8 cellular contexts compared by ENCODE assay signal in genomic region chr4:972651-973424, GRCh38. TPM values are rescaled to one million over a fixed set of nuclear protein-coding genes. Genes with fewer than 3 reads are reported as not detected.
DNase-seq lines count a peak whose midpoint lies in the region; ATAC-seq, FAIRE-seq and TF ChIP-seq lines count a peak whose summit lies in the region.

No MANE protein-coding gene starts in this region.

- POLR2A ChIA-PET in GM12878 (lab: Charles Lee), result interaction anchor here (0.9 to 1.7 kb wide), 3 partner anchors 14 to 38 kb away, joined by 3 to 4 read pairs (median 3); partner anchors contain the start of gene IDUA

- no peaks in the 10 kb centered on the region for H3K27me3 Mint-ChIP-seq in T-helper 17 cell

- peak overlapping the region; percentile 51 for H2AFZ ChIP-seq in GM12878 (ENCODE audit: control insufficient read depth, low read depth, low read length)

- H3K79me2 ChIP-seq in GM12878 (ENCODE audit: control insufficient read depth, insufficient read depth, low read length), result no peaks in the 10 kb centered on the region

- 5% methylated on average over 44 of the region's 65 CpGs for whole genome bisulfite sequencing in GM12878 (ENCODE audit: insufficient coverage, insufficient replicate concordance, low lambda C conversion rate, missing lambda C conversion rate)

- CTCF ChIA-PET in GM12878 (lab: Yijun Ruan, JAX), result no interaction called here

- DNase-seq in T-helper 17 cell (peak; percentile 34 to 52 (median 52)), GM12878 (ENCODE audit: low read depth, low spot score) (no peak), left kidney (ENCODE audit: low read depth, low spot score) (peak; percentile 63), DMS79 (lab: John Stamatoyannopoulos, UW) (no peak), G401 (ENCODE audit: low spot score) (no peak)
- DNase-seq in stimulated activated CD4-positive, alpha-beta T cell treated with anti-CD3 and anti-CD28 coated beads, TNF-alpha, amount 100 ng/mL, for 24 hours (ENCODE audit: low read depth in 3 of 3), result peak in 2 of 3 experiments; percentile 19 to 51

- TF ChIP-seq CTCF in GM12878 (IDR thresholded peaks at IDR 0.05 in 2 of 3, conservative IDR thresholded peaks at IDR 0.05 in 1 of 3; ENCODE audit: control insufficient read depth in 2 of 3, extremely low read depth in 1 of 3, insufficient read depth in 1 of 3, low read depth in 3 of 3, low read length in 3 of 3), result no peak

- H4K20me1 ChIP-seq in GM12878 (ENCODE audit: control insufficient read depth, insufficient read depth), result no peaks in the 10 kb centered on the region

- peak overlapping the region; percentile 60 for H3K4me3 Mint-ChIP-seq in T-helper 17 cell

- no peaks in the 10 kb centered on the region for H3K36me3 ChIP-seq in GM12878 (ENCODE audit: control insufficient read depth in 2 of 2, insufficient read depth in 2 of 2, low read length in 1 of 2)

- peaks cover 6% of the 10 kb centered on the region for H3K4me1 Mint-ChIP-seq in T-helper 17 cell

- peak overlapping the region; percentile 56; the same call in 1 of the 2 replicates for H3K9ac ChIP-seq in GM12878 (ENCODE audit: control insufficient read depth, insufficient read depth, low read length)

- peak overlapping the region; percentile 75 for H3K4me3 ChIP-seq in GM12878

- in situ Hi-C loops in GM12878 (cut with MboI), result no loop called here
- in situ Hi-C loops in G401 (cut with HindIII; ENCODE audit: low sequenced_read_pairs), result loop anchor here (5.0 to 10.0 kb wide), 2 partner anchors 41 to 62 kb away; partner anchors contain the start of genes GAK and TMEM175

- ATAC-seq in GM18511 (IDR thresholded peaks at IDR 0.05; ENCODE audit: unreplicated experiment) (peak; percentile 59), HG02943 (IDR thresholded peaks at IDR 0.05; ENCODE audit: low read depth, unreplicated experiment) (peak; percentile 33), T-helper 17 cell (peak; percentile 61), GM12878 (peak; percentile 65)

- BruUV-seq in GM12878 (replicated peaks; lab: Mats Ljungman, UMichigan), result no TSS peak

- no peak for TF ChIP-seq POLR2A in GM12878 (IDR thresholded peaks at IDR 0.05; ENCODE audit: low read depth, low read length)

- no peak for TF ChIP-seq EP300 in GM12878 (IDR thresholded peaks at IDR 0.05; ENCODE audit: borderline replicate concordance in 1 of 2, control insufficient read depth in 1 of 2, low read depth in 2 of 2, low read length in 2 of 2)

- H3K4me1 ChIP-seq in GM12878 (ENCODE audit: control insufficient read depth, insufficient read depth, low read length), result peaks cover 5% of the 10 kb centered on the region; the same call in 1 of the 2 replicates

- no peak overlapping the region for H3K27ac Mint-ChIP-seq in T-helper 17 cell

- SMC1A ChIA-PET in GM12878 (lab: Charles Lee; ENCODE audit: uncharacterized antibody, unreplicated experiment), result no interaction called here

- RAD21 ChIA-PET in GM12878 (lab: Charles Lee; ENCODE audit: unreplicated experiment), result no interaction called here

- intact Hi-C loops in GM12878 (cut with micrococcal nuclease; ENCODE audit: unreplicated experiment), result loop anchor here (5.0 kb wide), 1 partner anchor 36 kb away; no protein-coding TSS in a partner anchor

- H3K36me3 Mint-ChIP-seq in T-helper 17 cell (ENCODE audit: low read depth), result no peaks in the 10 kb centered on the region

- H3K27me3 ChIP-seq in GM12878 (replicated peaks in 1 of 2; ENCODE audit: control insufficient read depth in 2 of 2, insufficient read depth in 2 of 2, low read length in 1 of 2), result no peaks in the 10 kb centered on the region

- TF ChIP-seq RAD21 in GM12878 (IDR thresholded peaks at IDR 0.05; ENCODE audit: insufficient read depth, low read depth, low read length), result no peak

- H3K27ac ChIP-seq in GM12878 (ENCODE audit: control insufficient read depth, insufficient read depth), result no peak overlapping the region

- H3K9me3 ChIP-seq in T-helper 17 cell (ENCODE audit: control insufficient read depth, low read length, poor library complexity, severe bottlenecking), result no peaks in the 10 kb centered on the region
- no peaks in the 10 kb centered on the region; the same call in 2 of the 3 replicates for H3K9me3 ChIP-seq in GM12878 (replicated peaks; ENCODE audit: control insufficient read depth, insufficient read depth, low read length)

- no peak for FAIRE-seq in GM12878 (lab: Jason Lieb, UNC)

- H3K4me2 ChIP-seq in GM12878 (ENCODE audit: control insufficient read depth, insufficient read depth), result peak overlapping the region; percentile 98

RNA-seq across cellular contexts. Expression of gene DGKQ, which starts 0.5 kb away (rescaled TPM):
- total RNA-seq in T-helper 17 cell (10 to 100 TPM; 13.5 to 14.4 TPM), GM12878 (2014; rRNA removed) (7.8 and 8.0 TPM in 2 replicates), GM12878 (2014; rRNA removed; fragmentation: Illumina TruSeq; extraction: Trizol) (1.7 and 1.8 TPM in 2 replicates), GM12878 (2021) (9.5 and 10.5 TPM in 2 replicates)
- 11.3 and 12.9 TPM in 2 replicates for total RNA-seq in GM12878 (2013; cell fraction: nucleolus; rRNA removed)
- polyA plus RNA-seq in GM12878 (2011; ENCODE audit: low read depth), result 1.3 TPM
- polyA plus RNA-seq in GM12878 (2011; rRNA removed) (1.1 and 2.8 TPM in 2 replicates), GM12878 (2014; fragmentation: Illumina TruSeq; extraction: Trizol) (0.49 and 0.79 TPM in 2 replicates), GM12878 (2014; fragmentation: Nextera tagmentation; extraction: Ambion mirVana) (under 1 TPM; 0.11 to 0.46 TPM), GM12878 (2014; rRNA removed) (8.1 and 8.5 TPM in 2 replicates), GM12878 (2016; fragmentation: Nextera tagmentation; extraction: Ambion mirVana) (1 to 10 TPM in 1 of 2 experiments, under 1 TPM in 1; 0.79 to 1.1 TPM)
- polyA plus RNA-seq in GM12878 (2011; cell fraction: cytosol; rRNA removed), result 3.6 and 6.1 TPM in 2 replicates
- 62.4 and 74.3 TPM in 2 replicates for polyA plus RNA-seq in GM12878 (2011; cell fraction: nucleus; rRNA removed)
- polyA plus RNA-seq in GM12878 (2012), result 4.3 and 4.8 TPM in 2 replicates
- polyA minus RNA-seq in GM12878 (2011; rRNA and poly(A)+ RNA removed), result 2.3 and 4.4 TPM in 2 replicates
- 1.5 and 2.3 TPM in 2 replicates for polyA minus RNA-seq in GM12878 (2011; cell fraction: cytosol; rRNA and poly(A)+ RNA removed)
- 6.8 and 10.8 TPM in 2 replicates for polyA minus RNA-seq in GM12878 (2011; cell fraction: nucleus; rRNA and poly(A)+ RNA removed)
- 11.0 and 12.9 TPM in 2 replicates for total RNA-seq in G401 (2014; rRNA removed; shearing (Covaris generic))

RNA-seq across cellular contexts. Expression of gene IDUA, which starts 14.0 kb away (rescaled TPM):
- 10 to 100 TPM; 56.9 to 58.6 TPM for total RNA-seq in T-helper 17 cell
- 21.8 and 23.4 TPM in 2 replicates for total RNA-seq in GM12878 (2013; cell fraction: nucleolus; rRNA removed)
- 2.4 and 5.4 TPM in 2 replicates for total RNA-seq in GM12878 (2014; rRNA removed)
- total RNA-seq in GM12878 (2014; rRNA removed; fragmentation: Illumina TruSeq; extraction: Trizol), result 0.23 and 0.76 TPM in 2 replicates
- 5.7 and 7.6 TPM in 2 replicates for total RNA-seq in GM12878 (2021)
- 1.2 TPM for polyA plus RNA-seq in GM12878 (2011; ENCODE audit: low read depth)
- 0.37 and 1.2 TPM in 2 replicates for polyA plus RNA-seq in GM12878 (2011; rRNA removed)
- 0.69 and 1.7 TPM in 2 replicates for polyA plus RNA-seq in GM12878 (2011; cell fraction: cytosol; rRNA removed)
- polyA plus RNA-seq in GM12878 (2011; cell fraction: nucleus; rRNA removed), result 39.0 and 44.5 TPM in 2 replicates
- polyA plus RNA-seq in GM12878 (2012), result 4.6 and 5.6 TPM in 2 replicates
- 0.24 TPM in 1 of 2 replicates, not detected in the other for polyA plus RNA-seq in GM12878 (2014; fragmentation: Illumina TruSeq; extraction: Trizol)
- under 1 TPM in 1 of 2 experiments, not detected in 1; 0.05 TPM for polyA plus RNA-seq in GM12878 (2014; fragmentation: Nextera tagmentation; extraction: Ambion mirVana)
- polyA plus RNA-seq in GM12878 (2014; rRNA removed), result 5.8 and 6.3 TPM in 2 replicates
- 1 to 10 TPM; 1.4 TPM for polyA plus RNA-seq in GM12878 (2016; fragmentation: Nextera tagmentation; extraction: Ambion mirVana)
- 1.0 TPM in 1 of 2 replicates, not detected in the other for polyA minus RNA-seq in GM12878 (2011; rRNA and poly(A)+ RNA removed)
- 1.8 and 4.0 TPM in 2 replicates for polyA minus RNA-seq in GM12878 (2011; cell fraction: cytosol; rRNA and poly(A)+ RNA removed)
- polyA minus RNA-seq in GM12878 (2011; cell fraction: nucleus; rRNA and poly(A)+ RNA removed), result 6.5 and 11.9 TPM in 2 replicates
- 3.0 and 3.8 TPM in 2 replicates for total RNA-seq in G401 (2014; rRNA removed; shearing (Covaris generic))

RNA-seq across cellular contexts. Expression of gene SLC26A1, which starts 20.4 kb away (rescaled TPM):
- under 1 TPM in 1 of 2 donors, not detected in 1; 0.21 TPM for total RNA-seq in T-helper 17 cell
- 0.23 and 0.32 TPM in 2 replicates for total RNA-seq in GM12878 (2013; cell fraction: nucleolus; rRNA removed)
- total RNA-seq in GM12878 (2014; rRNA removed), result 0.28 TPM in 1 of 2 replicates, not detected in the other
- total RNA-seq in GM12878 (2014; rRNA removed; fragmentation: Illumina TruSeq; extraction: Trizol), result not detected in 2 replicates
- total RNA-seq in GM12878 (2021), result not detected in 2 replicates
- polyA plus RNA-seq in GM12878 (2011; ENCODE audit: low read depth), result not detected
- polyA plus RNA-seq in GM12878 (2011; rRNA removed), result 0.12 TPM in 1 of 2 replicates, not detected in the other
- polyA plus RNA-seq in GM12878 (2011; cell fraction: cytosol; rRNA removed), result 0.07 TPM in 1 of 2 replicates, not detected in the other
- polyA plus RNA-seq in GM12878 (2011; cell fraction: nucleus; rRNA removed), result 0.22 TPM in 1 of 2 replicates, not detected in the other
- polyA plus RNA-seq in GM12878 (2012), result 0.42 and 0.72 TPM in 2 replicates
- polyA plus RNA-seq in GM12878 (2014; fragmentation: Illumina TruSeq; extraction: Trizol), result not detected in 2 replicates
- under 1 TPM in 1 of 2 experiments, not detected in 1; 0.05 TPM for polyA plus RNA-seq in GM12878 (2014; fragmentation: Nextera tagmentation; extraction: Ambion mirVana)
- not detected in 2 replicates for polyA plus RNA-seq in GM12878 (2014; rRNA removed)
- under 1 TPM; 0.83 to 0.96 TPM for polyA plus RNA-seq in GM12878 (2016; fragmentation: Nextera tagmentation; extraction: Ambion mirVana)
- not detected in 2 replicates for polyA minus RNA-seq in GM12878 (2011; rRNA and poly(A)+ RNA removed)
- not detected in 2 replicates for polyA minus RNA-seq in GM12878 (2011; cell fraction: cytosol; rRNA and poly(A)+ RNA removed)
- not detected in 2 replicates for polyA minus RNA-seq in GM12878 (2011; cell fraction: nucleus; rRNA and poly(A)+ RNA removed)
- total RNA-seq in G401 (2014; rRNA removed; shearing (Covaris generic)), result 0.74 and 0.85 TPM in 2 replicates

RNA-seq across cellular contexts. Expression of gene FGFRL1, which starts 38.6 kb away (rescaled TPM):
- total RNA-seq in T-helper 17 cell (10 to 100 TPM; 23.1 to 30.1 TPM), GM12878 (2014; rRNA removed) (0.34 and 0.38 TPM in 2 replicates), GM12878 (2014; rRNA removed; fragmentation: Illumina TruSeq; extraction: Trizol) (0.14 and 0.22 TPM in 2 replicates), GM12878 (2021) (0.97 and 1.1 TPM in 2 replicates)
- total RNA-seq in GM12878 (2013; cell fraction: nucleolus; rRNA removed), result 16.3 and 17.5 TPM in 2 replicates
- polyA plus RNA-seq in GM12878 (2011; ENCODE audit: low read depth), result 2.1 TPM
- polyA plus RNA-seq in GM12878 (2011; rRNA removed) (0.72 and 1.5 TPM in 2 replicates), GM12878 (2014; fragmentation: Illumina TruSeq; extraction: Trizol) (0.05 and 0.24 TPM in 2 replicates), GM12878 (2014; fragmentation: Nextera tagmentation; extraction: Ambion mirVana) (under 1 TPM; 0.02 to 0.03 TPM), GM12878 (2014; rRNA removed) (0.51 and 0.55 TPM in 2 replicates), GM12878 (2016; fragmentation: Nextera tagmentation; extraction: Ambion mirVana) (not detected)
- polyA plus RNA-seq in GM12878 (2011; cell fraction: cytosol; rRNA removed), result 4.0 and 4.5 TPM in 2 replicates
- polyA plus RNA-seq in GM12878 (2011; cell fraction: nucleus; rRNA removed), result 8.3 and 14.1 TPM in 2 replicates
- polyA plus RNA-seq in GM12878 (2012), result 3.0 and 4.0 TPM in 2 replicates
- 13.5 and 27.6 TPM in 2 replicates for polyA minus RNA-seq in GM12878 (2011; rRNA and poly(A)+ RNA removed)
- 2.0 and 2.1 TPM in 2 replicates for polyA minus RNA-seq in GM12878 (2011; cell fraction: cytosol; rRNA and poly(A)+ RNA removed)
- polyA minus RNA-seq in GM12878 (2011; cell fraction: nucleus; rRNA and poly(A)+ RNA removed), result 4.0 and 8.0 TPM in 2 replicates
- 23.9 and 28.5 TPM in 2 replicates for total RNA-seq in G401 (2014; rRNA removed; shearing (Covaris generic))

RNA-seq across cellular contexts. Expression of gene TMEM175, which starts 40.6 kb away (rescaled TPM):
- total RNA-seq in T-helper 17 cell (10 to 100 TPM; 36.9 to 43.6 TPM), GM12878 (2014; rRNA removed) (26.1 and 31.8 TPM in 2 replicates), GM12878 (2014; rRNA removed; fragmentation: Illumina TruSeq; extraction: Trizol) (11.1 and 12.4 TPM in 2 replicates), GM12878 (2021) (21.8 and 26.0 TPM in 2 replicates)
- total RNA-seq in GM12878 (2013; cell fraction: nucleolus; rRNA removed), result 41.5 and 43.7 TPM in 2 replicates
- 29.5 TPM for polyA plus RNA-seq in GM12878 (2011; ENCODE audit: low read depth)
- polyA plus RNA-seq in GM12878 (2011; rRNA removed) (9.5 and 19.2 TPM in 2 replicates), GM12878 (2014; fragmentation: Illumina TruSeq; extraction: Trizol) (3.8 and 10.0 TPM in 2 replicates), GM12878 (2014; fragmentation: Nextera tagmentation; extraction: Ambion mirVana) (under 1 TPM; 0.11 to 0.22 TPM), GM12878 (2014; rRNA removed) (39.5 and 53.5 TPM in 2 replicates), GM12878 (2016; fragmentation: Nextera tagmentation; extraction: Ambion mirVana) (10 to 100 TPM; 25.4 to 31.5 TPM)
- 36.8 and 40.3 TPM in 2 replicates for polyA plus RNA-seq in GM12878 (2011; cell fraction: cytosol; rRNA removed)
- 218 and 219 TPM in 2 replicates for polyA plus RNA-seq in GM12878 (2011; cell fraction: nucleus; rRNA removed)
- 23.1 and 26.7 TPM in 2 replicates for polyA plus RNA-seq in GM12878 (2012)
- polyA minus RNA-seq in GM12878 (2011; rRNA and poly(A)+ RNA removed), result 12.2 and 16.1 TPM in 2 replicates
- 6.5 and 9.0 TPM in 2 replicates for polyA minus RNA-seq in GM12878 (2011; cell fraction: cytosol; rRNA and poly(A)+ RNA removed)
- polyA minus RNA-seq in GM12878 (2011; cell fraction: nucleus; rRNA and poly(A)+ RNA removed), result 21.6 and 32.9 TPM in 2 replicates
- 7.0 and 21.4 TPM in 2 replicates for total RNA-seq in G401 (2014; rRNA removed; shearing (Covaris generic))

Comparison
In these comparisons a context has a peak if more than half of its experiments do, and no peak if none do; other contexts are left out.
1. DNase-seq: peak in T-helper 17 cell (3 of 3), left kidney (single experiment) and stimulated activated CD4-positive, alpha-beta T cell treated with anti-CD3 and anti-CD28 coated beads, TNF-alpha, amount 100 ng/mL, for 24 hours (2 of 3); none in GM12878 (single experiment), DMS79 (single experiment) and G401 (single experiment).
2. Peak in every context shown above with its lines, with median percentiles within 50 percentile points of each other: ATAC-seq.